10 cellular contexts compared by ENCODE assay signal in the genomic region with DNA sequence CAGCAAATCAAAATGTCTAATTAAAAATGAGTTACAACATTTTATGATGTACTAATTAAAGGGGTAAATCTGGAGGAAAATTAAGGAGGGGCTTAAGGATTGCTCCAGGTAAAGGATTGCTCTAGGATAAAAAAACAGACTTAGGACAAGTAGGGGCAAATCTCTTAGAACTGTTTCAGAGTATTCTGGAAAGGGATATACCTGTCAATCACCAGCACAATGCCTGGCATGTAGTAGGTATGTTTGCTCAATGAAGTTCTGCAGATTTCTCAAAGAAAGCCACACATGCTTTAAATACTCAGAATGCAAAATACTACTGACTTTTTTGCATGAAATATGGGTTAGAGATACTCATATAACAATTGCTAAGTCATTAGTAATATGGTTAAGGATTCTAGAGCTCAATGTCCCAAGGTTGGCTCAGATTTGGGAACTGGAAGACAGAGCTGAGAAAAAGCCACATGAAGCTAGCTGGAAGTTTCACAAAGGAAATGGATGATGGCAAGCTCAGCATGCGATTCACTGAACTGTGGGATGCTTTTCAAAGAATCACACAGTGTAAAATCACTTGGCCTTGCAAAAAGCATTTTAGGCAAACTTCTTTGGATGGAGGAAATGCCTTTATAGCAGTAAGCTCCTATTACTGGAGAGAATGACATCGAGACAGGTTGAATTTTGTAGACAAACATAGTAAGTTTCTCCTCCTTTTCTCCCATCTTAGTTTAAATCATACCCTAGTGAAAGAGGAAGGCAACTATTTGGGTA.
DNase-seq lines count a peak whose midpoint lies in the region; ATAC-seq, FAIRE-seq and TF ChIP-seq lines count a peak whose summit lies in the region.
"Had no signal": no experiment of that assay in that cellular context is flagged by ENCODE, and none has a peak within 500 bp of the region (broad histone marks: within the 10 kb centered on the region; RNA-seq: fewer than 3 reads in every experiment).

No MANE protein-coding gene starts in this region.

- H3K4me3 ChIP-seq in H7 (ENCODE audit: insufficient read depth, low read depth, low read length): no peak overlapping the region

- no peaks in the 10 kb centered on the region for H3K36me3 ChIP-seq in H7 (replicated peaks; ENCODE audit: control insufficient read depth, insufficient read depth, low read length)

- no peak for FAIRE-seq in GM12891 (lab: Jason Lieb, UNC)
- FAIRE-seq: islet of Langerhans had no signal

- H3K27me3 ChIP-seq in H7 (ENCODE audit: control insufficient read depth, insufficient read depth, low read length): no peaks in the 10 kb centered on the region

- 0 out of 2 replicates have a peak, but pooled peaks have one; percentile 21 for TF ChIP-seq POLR2A in GM12891 (IDR thresholded peaks at IDR 0.05; ENCODE audit: low read depth, low read length)

- ATAC-seq in GM21528 (IDR thresholded peaks at IDR 0.05; ENCODE audit: low FRiP score, unreplicated experiment) (peak; percentile 36), HG03565 (IDR thresholded peaks at IDR 0.05; ENCODE audit: unreplicated experiment) (peak; percentile 34)

- DNase-seq in GM12891 (ENCODE audit: insufficient read length, low spot score) (no peak), inferior parietal cortex (ENCODE audit: extremely low spot score) (peak; percentile 66), H7 (no peak), T-helper 9 cell (no peak), iPS-NIHi7 (ENCODE audit: extremely low spot score) (no peak), DMS 273 (lab: John Stamatoyannopoulos, UW; ENCODE audit: unreplicated experiment) (no peak)
- DNase-seq: NCI-H510A treated with DMSO at 0.1 percent for 48 hours had no signal

TF ChIP-seq in GM12891, 5 proteins besides CTCF, POLR2A, EP300 and RAD21:
- TF ChIP-seq SPI1 (IDR thresholded peaks at IDR 0.05; ENCODE audit: low read depth, low read length) (peak; percentile 77), POU2F2 (IDR thresholded peaks at IDR 0.05; ENCODE audit: low read depth, low read length) (no peak), TAF1 (IDR thresholded peaks at IDR 0.05; ENCODE audit: low read depth, low read length) (no peak), PAX5 (IDR thresholded peaks at IDR 0.05; ENCODE audit: insufficient read depth, low read length, severe bottlenecking) (peak; percentile 57), POLR2AphosphoS5 (IDR thresholded peaks at IDR 0.05; ENCODE audit: low read depth, low read length) (peak; percentile 42; the same call in 1 of the 2 replicates)
